Comparison of ENCODE assay signal across 25 cellular contexts in genomic region chr1:235950318-235950717, GRCh38.
A peak's percentile ranks its signal among the peaks of the same experiment; 100 is the strongest.
DNase-seq lines count a peak whose midpoint lies in the region; ATAC-seq and TF ChIP-seq lines count a peak whose summit lies in the region.
"Had no signal": no experiment of that assay in that cellular context is flagged by ENCODE, and none has a peak within 500 bp of the region (broad histone marks: within the 10 kb centered on the region; RNA-seq: fewer than 3 reads in every experiment).

No MANE protein-coding gene starts in this region.

- in situ Hi-C loops in Panc1 (cut with HindIII; ENCODE audit: low pct_unique_long_range_greater_than_20kb, low sequenced_read_pairs) = no loop called here

- no peak for TF ChIP-seq EP300 in sigmoid colon (IDR thresholded peaks at IDR 0.05)

- no peak for ATAC-seq in Panc1
- ATAC-seq in HG02678 (IDR thresholded peaks at IDR 0.05; ENCODE audit: unreplicated experiment) = no peak
- ATAC-seq in GM18858 (IDR thresholded peaks at IDR 0.05; ENCODE audit: unreplicated experiment) = no peak
- ATAC-seq: K562, PC-3, Right ventricle myocardium inferior, SK-N-SH treated with all-trans-retinoic acid at 6 μM for 48 hours had no signal

- no peaks in the 10 kb centered on the region for H3K36me3 ChIP-seq in BLaER1 treated with 17β-estradiol and CSF1 and Interleukin-3, amounts not matched to agents 10 nM and 100 nM
- H3K36me3 ChIP-seq in Panc1 (ENCODE audit: control insufficient read depth, insufficient read depth, low read length) = no peaks in the 10 kb centered on the region
- H3K36me3 ChIP-seq in neural progenitor cell = no peaks in the 10 kb centered on the region
- H3K36me3 ChIP-seq in sigmoid colon = no peaks in the 10 kb centered on the region
- H3K36me3 ChIP-seq in prostate gland = no peaks in the 10 kb centered on the region
- H3K36me3 ChIP-seq: BLaER1, SJCRH30 had no signal

- no TSS peak for BruUV-seq in Panc1 (replicated peaks; lab: Mats Ljungman, UMichigan)

- peak overlapping the region; percentile 53 for H3K27ac Mint-ChIP-seq in neural progenitor cell

- no peak overlapping the region for H3K4me3 ChIP-seq in BLaER1 treated with 17β-estradiol and CSF1 and Interleukin-3, amounts not matched to agents 10 nM and 100 nM
- H3K4me3 ChIP-seq in Panc1 (ENCODE audit: low read depth in 2 of 2, low read length in 2 of 2) (no peak overlapping the region), neural progenitor cell (no peak overlapping the region), sigmoid colon (no peak overlapping the region), prostate gland (no peak overlapping the region)
- H3K4me3 ChIP-seq: BLaER1, K562, SJCRH30 had no signal

- H3K27me3 Mint-ChIP-seq in neural progenitor cell (ENCODE audit: insufficient read depth, low read depth) = peaks cover 9% of the 10 kb centered on the region
- H3K27me3 Mint-ChIP-seq: CD8-positive, alpha-beta memory T cell had no signal

- peaks cover 3% of the 10 kb centered on the region for H3K9me3 Mint-ChIP-seq in neural progenitor cell
- H3K9me3 Mint-ChIP-seq: CD8-positive, alpha-beta memory T cell had no signal

- no peaks in the 10 kb centered on the region for H3K27me3 ChIP-seq in BLaER1 treated with 17β-estradiol and CSF1 and Interleukin-3, amounts not matched to agents 10 nM and 100 nM
- H3K27me3 ChIP-seq in Panc1 (ENCODE audit: control insufficient read depth, insufficient read depth, low read length) (no peaks in the 10 kb centered on the region), neural progenitor cell (no peaks in the 10 kb centered on the region), sigmoid colon (no peaks in the 10 kb centered on the region), prostate gland (replicated peaks; ENCODE audit: insufficient read depth) (no peaks in the 10 kb centered on the region)
- H3K27me3 ChIP-seq: BLaER1, SJCRH30 had no signal

- H3K9ac ChIP-seq in BLaER1 treated with 17β-estradiol and CSF1 and Interleukin-3, amounts not matched to agents 10 nM and 100 nM = no peak overlapping the region
- H3K9ac ChIP-seq in neural progenitor cell = no peak overlapping the region
- H3K9ac ChIP-seq: BLaER1 had no signal

- no peaks in the 10 kb centered on the region for H3K36me3 Mint-ChIP-seq in neural progenitor cell
- H3K36me3 Mint-ChIP-seq: CD8-positive, alpha-beta memory T cell had no signal

- no peak for TF ChIP-seq CTCF in Panc1 (IDR thresholded peaks at IDR 0.05)
- TF ChIP-seq CTCF in neural progenitor cell (IDR thresholded peaks at IDR 0.05) = no peak
- no peak for TF ChIP-seq CTCF in sigmoid colon (IDR thresholded peaks at IDR 0.05)
- no peak for TF ChIP-seq CTCF in prostate gland (IDR thresholded peaks at IDR 0.05)

- H3K79me2 ChIP-seq in neural progenitor cell (ENCODE audit: low read depth) = no peaks in the 10 kb centered on the region

- POLR2A ChIA-PET in Panc1 (lab: Charles Lee) = no interaction called here

- H3K27ac ChIP-seq in BLaER1 treated with 17β-estradiol and CSF1 and Interleukin-3, amounts not matched to agents 10 nM and 100 nM = peak overlapping the region in 9 of 11 experiments; percentile 75 to 99 (median 92); a peak in 18 of 22 replicates
- H3K27ac ChIP-seq in Panc1 (ENCODE audit: low read length) (0 out of 2 replicates have a peak overlapping the region, but pooled peaks have one; percentile 18), neural progenitor cell (no peak overlapping the region), sigmoid colon (no peak overlapping the region), prostate gland (no peak overlapping the region)
- H3K27ac ChIP-seq: BLaER1, SJCRH30 had no signal

- 90 to 98% methylated on average over 10 of the region's 10 CpGs for WGBS in sigmoid colon, 2 donors
- 90% methylated on average over 10 of the region's 10 CpGs for WGBS in prostate gland

- no peak for DNase-seq in Panc1 (ENCODE audit: low read depth, low spot score)
- peak; percentile 25 for DNase-seq in neural progenitor cell (ENCODE audit: low spot score)
- DNase-seq in sigmoid colon = peak; percentile 48
- DNase-seq in prostate gland (ENCODE audit: low spot score) = no peak
- DNase-seq: CD8-positive, alpha-beta memory T cell; DMS153; DND-41; H7; MV-4-11; NCI-H1105; NCI-H1436 treated with DMSO at 0.1 percent for 48 hours; NCI-H2029; NCI-H446 treated with DMSO at 0.1 percent for 48 hours; NCI-H526; NCI-H82; NK-92 treated with Interleukin-12 subunit alpha and Interleukin-12 subunit beta, amount 100 ng/mL, for 24 hours; PC-3; SJCRH30 had no signal

- H3F3A ChIP-seq in neural progenitor cell (ENCODE audit: low read depth) = no peaks in the 10 kb centered on the region

- CTCF ChIA-PET in Panc1 (lab: Charles Lee) = no interaction called here

- intact Hi-C loops in Panc1 (cut with micrococcal nuclease; ENCODE audit: unreplicated experiment) = no loop called here
- intact Hi-C loops in sigmoid colon (cut with DNase I) = no loop called here
- intact Hi-C loops in prostate gland (cut with DNase I) = no loop called here

- TF ChIP-seq POLR2A in sigmoid colon (IDR thresholded peaks at IDR 0.05) (no peak), prostate gland (IDR thresholded peaks at IDR 0.05) (no peak)

- peaks cover 48 to 100% (median 84%) of the 10 kb centered on the region in 10 experiments for H3K4me1 ChIP-seq in BLaER1 treated with 17β-estradiol and CSF1 and Interleukin-3, amounts not matched to agents 10 nM and 100 nM
- H3K4me1 ChIP-seq in Panc1 (ENCODE audit: control insufficient read depth, insufficient read depth, low read length) (peaks cover 9% of the 10 kb centered on the region), neural progenitor cell (peaks cover 5% of the 10 kb centered on the region), sigmoid colon (peaks cover 0 to 16% (median 7%) of the 10 kb centered on the region in 4 donors), prostate gland (replicated peaks) (no peaks in the 10 kb centered on the region)
- H3K4me1 ChIP-seq: SJCRH30 had no signal

- H3K9me3 ChIP-seq in BLaER1 treated with 17β-estradiol and CSF1 and Interleukin-3, amounts not matched to agents 10 nM and 100 nM (replicated peaks in 1 of 11) = no peaks in the 10 kb centered on the region
- H3K9me3 ChIP-seq in Panc1 (ENCODE audit: control insufficient read depth, insufficient read depth, low read depth, low read length) = no peaks in the 10 kb centered on the region
- H3K9me3 ChIP-seq in neural progenitor cell (ENCODE audit: low read depth) = no peaks in the 10 kb centered on the region
- no peaks in the 10 kb centered on the region for H3K9me3 ChIP-seq in sigmoid colon
- H3K9me3 ChIP-seq in prostate gland = no peaks in the 10 kb centered on the region
- H3K9me3 ChIP-seq: BLaER1, SJCRH30 had no signal

- no peaks in the 10 kb centered on the region for H4K20me1 ChIP-seq in BLaER1 treated with 17β-estradiol and CSF1 and Interleukin-3, amounts not matched to agents 10 nM and 100 nM
- H4K20me1 ChIP-seq in neural progenitor cell (ENCODE audit: low read depth) = no peaks in the 10 kb centered on the region
- H4K20me1 ChIP-seq: BLaER1 had no signal

- H3K4me2 ChIP-seq in BLaER1 treated with 17β-estradiol and CSF1 and Interleukin-3, amounts not matched to agents 10 nM and 100 nM = peak overlapping the region in 5 of 11 experiments; percentile 1 to 90 (median 84); a peak in 3 of 22 replicates
- H3K4me2 ChIP-seq in neural progenitor cell = no peak overlapping the region
- H3K4me2 ChIP-seq: BLaER1 had no signal

- H3K4me1 Mint-ChIP-seq in neural progenitor cell = peaks cover 11% of the 10 kb centered on the region

- no peak overlapping the region for H3K4me3 Mint-ChIP-seq in neural progenitor cell
- H3K4me3 Mint-ChIP-seq: CD8-positive, alpha-beta memory T cell had no signal

- H2AFZ ChIP-seq in neural progenitor cell (replicated peaks) = no peak overlapping the region

Comparison
In these comparisons a context has a peak if more than half of its experiments do, and no peak if none do; other contexts are left out.
1. H3K27ac ChIP-seq: peak in BLaER1 treated with 17β-estradiol and CSF1 and Interleukin-3, amounts not matched to agents 10 nM and 100 nM (9 of 11) and Panc1 (single experiment); none in neural progenitor cell (single experiment), sigmoid colon (0 of 4) and prostate gland (0 of 2).
2. DNase-seq: peak in neural progenitor cell (single experiment) and sigmoid colon (single experiment); none in Panc1 (single experiment) and prostate gland (single experiment).